Comparison of ENCODE assay signal across 9 cellular contexts in the genomic region with DNA sequence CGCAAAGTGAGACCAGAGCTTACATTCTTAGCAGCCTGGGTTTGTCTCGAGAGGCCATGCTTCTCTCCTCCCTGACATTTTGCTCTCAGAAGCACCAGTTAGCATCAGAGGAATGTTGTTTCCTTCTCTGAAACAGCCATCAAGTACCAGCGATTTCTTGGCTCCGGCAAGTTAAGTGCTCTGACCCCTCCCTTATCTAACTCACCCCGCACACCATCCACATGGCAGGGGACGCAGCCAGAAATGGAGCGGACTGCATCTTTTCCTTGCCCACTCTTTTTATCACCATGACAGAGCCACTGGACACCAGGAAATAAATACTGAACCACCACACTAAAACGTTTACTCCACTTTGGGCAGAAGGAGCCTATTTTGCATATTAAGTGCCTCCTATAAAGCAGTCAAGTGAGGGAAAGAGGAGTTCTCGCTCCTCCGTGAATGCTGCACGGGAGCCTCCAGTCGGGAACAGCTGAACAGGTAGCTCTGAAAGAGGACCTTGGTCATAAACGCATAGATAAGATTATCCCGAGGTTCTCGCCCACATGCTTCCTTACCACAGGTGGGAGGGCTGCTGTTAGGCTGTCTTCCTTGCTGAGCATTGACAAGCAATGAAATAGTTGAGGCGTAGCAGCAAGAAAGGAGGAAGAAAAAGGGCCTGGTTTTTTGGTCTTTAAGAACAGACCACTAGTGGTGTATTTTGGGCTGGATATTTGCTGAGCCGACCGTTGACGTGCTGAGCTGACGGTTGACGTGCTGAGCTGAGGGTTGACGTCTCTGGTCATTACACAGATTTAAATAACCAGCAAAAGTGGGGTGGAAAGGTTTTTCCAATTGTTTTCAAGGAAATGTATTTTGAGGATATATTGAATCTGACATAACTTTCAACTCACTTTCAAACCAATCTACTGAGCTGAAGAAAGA.
DNase-seq lines count a peak whose midpoint lies in the region; ATAC-seq and TF ChIP-seq lines count a peak whose summit lies in the region.
"Had no signal": no experiment of that assay in that cellular context is flagged by ENCODE, and none has a peak within 500 bp of the region (broad histone marks: within the 10 kb centered on the region; RNA-seq: fewer than 3 reads in every experiment).

No MANE protein-coding gene starts in this region.

- intact Hi-C loops in left colon (cut with DNase I, micrococcal nuclease): no loop called here

- no peaks in the 10 kb centered on the region for H3K9me3 ChIP-seq in HEK293 (ENCODE audit: control insufficient read depth, insufficient read depth, low read depth, low read length)
- no peaks in the 10 kb centered on the region for H3K9me3 ChIP-seq in skeletal muscle tissue (ENCODE audit: control insufficient read depth in 3 of 3, low read length in 3 of 3)

- POLR2A ChIA-PET in HEK293 (lab: Yijun Ruan, JAX): no interaction called here

- H3K9ac ChIP-seq in skeletal muscle tissue (ENCODE audit: low read depth in 1 of 3, low read length in 3 of 3): peak overlapping the region in 2 of 3 donors; percentile 88 to 94

- H3K27ac ChIP-seq in HEK293 (ENCODE audit: extremely low read depth, low read depth, low read length) (no peak overlapping the region), layer of hippocampus (ENCODE audit: low read depth, low read length) (peak overlapping the region; percentile 91), skeletal muscle tissue (ENCODE audit: low read depth, low read length) (peak overlapping the region; percentile 98)

- peak; percentile 10 for DNase-seq in cerebellar cortex (ENCODE audit: low spot score)
- DNase-seq in stimulated activated CD4-positive, alpha-beta T cell treated with anti-CD3 and anti-CD28 coated beads, Interleukin-4, amount 100 ng/mL, for 24 hours: no peak
- DNase-seq in left colon: no peak
- DNase-seq in amygdala (lab: John Stamatoyannopoulos, UW): no peak
- DNase-seq: stimulated activated naive CD4-positive, alpha-beta T cell treated with Interleukin-2 at 50 U/mL for 16 hours had no signal

- H3K4me1 ChIP-seq in HEK293 (ENCODE audit: control insufficient read depth, insufficient read depth, low read length) (no peaks in the 10 kb centered on the region), skeletal muscle tissue (ENCODE audit: control insufficient read depth in 3 of 3, insufficient read depth in 3 of 3, low read length in 3 of 3) (peaks cover 21 to 29% (median 24%) of the 10 kb centered on the region in 3 donors)

- H3K27me3 ChIP-seq in layer of hippocampus (ENCODE audit: control insufficient read depth, insufficient read depth, low read length) (no peaks in the 10 kb centered on the region), skeletal muscle tissue (ENCODE audit: control insufficient read depth in 3 of 3, insufficient read depth in 3 of 3, low read length in 3 of 3) (no peaks in the 10 kb centered on the region)

- H3K36me3 ChIP-seq in HEK293 (ENCODE audit: control insufficient read depth in 2 of 2, insufficient read depth in 1 of 2, low read length in 2 of 2) (peaks cover under 1 to 18% of the 10 kb centered on the region in 2 experiments; a peak in 1 of 3 replicates), skeletal muscle tissue (ENCODE audit: control insufficient read depth in 3 of 3, insufficient read depth in 3 of 3, low read length in 3 of 3) (peaks cover 0 to 18% (median 16%) of the 10 kb centered on the region in 3 donors)

- CTCF ChIA-PET in HEK293 (lab: Yijun Ruan, JAX): interaction anchor here (0.6 to 3.3 kb wide), 5 partner anchors 16 to 310 kb away, joined by 3 to 21 read pairs (median 7); no protein-coding TSS in a partner anchor

- no peak overlapping the region for H3K4me3 ChIP-seq in HEK293 (ENCODE audit: low read depth, low read length)
- H3K4me3 ChIP-seq in skeletal muscle tissue (ENCODE audit: low read length in 3 of 3): peak overlapping the region; percentile 61 to 81 (median 75)

- TF ChIP-seq CTCF in HEK293 (tag by site-specific recombination; IDR thresholded peaks at IDR 0.05): no peak

- no peak for ATAC-seq in HG03378 (IDR thresholded peaks at IDR 0.05; ENCODE audit: unreplicated experiment)
- no peak for ATAC-seq in left colon

TF ChIP-seq in HEK293, 187 proteins besides CTCF, POLR2A, EP300 and RAD21:
- TF ChIP-seq ZNF544 (tag by site-specific recombination; IDR thresholded peaks at IDR 0.05) (no peak), ZNF48 (tag by site-specific recombination; IDR thresholded peaks at IDR 0.05) (no peak), ZBTB8A (tag by site-specific recombination; IDR thresholded peaks at IDR 0.05) (no peak), EGR2 (tag by site-specific recombination; IDR thresholded peaks at IDR 0.05; ENCODE audit: low read depth) (peak; percentile 50; the same call in 1 of the 2 replicates), ZFHX2 (tag by site-specific recombination; conservative IDR thresholded peaks at IDR 0.05) (peak; percentile 38; the same call in 1 of the 2 replicates), SETDB1 (IDR thresholded peaks at IDR 0.05; ENCODE audit: insufficient read length, low read length) (no peak), ZNF830 (tag by site-specific recombination; IDR thresholded peaks at IDR 0.05; ENCODE audit: low read depth) (no peak), ZNF600 (tag by site-specific recombination; IDR thresholded peaks at IDR 0.05) (no peak)
- TF ChIP-seq, protein P1, sequence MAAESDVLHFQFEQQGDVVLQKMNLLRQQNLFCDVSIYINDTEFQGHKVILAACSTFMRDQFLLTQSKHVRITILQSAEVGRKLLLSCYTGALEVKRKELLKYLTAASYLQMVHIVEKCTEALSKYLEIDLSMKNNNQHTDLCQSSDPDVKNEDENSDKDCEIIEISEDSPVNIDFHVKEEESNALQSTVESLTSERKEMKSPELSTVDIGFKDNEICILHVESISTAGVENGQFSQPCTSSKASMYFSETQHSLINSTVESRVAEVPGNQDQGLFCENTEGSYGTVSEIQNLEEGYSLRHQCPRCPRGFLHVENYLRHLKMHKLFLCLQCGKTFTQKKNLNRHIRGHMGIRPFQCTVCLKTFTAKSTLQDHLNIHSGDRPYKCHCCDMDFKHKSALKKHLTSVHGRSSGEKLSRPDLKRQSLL (tag by site-specific recombination; IDR thresholded peaks at IDR 0.05): no peak
- TF ChIP-seq, protein P2, sequence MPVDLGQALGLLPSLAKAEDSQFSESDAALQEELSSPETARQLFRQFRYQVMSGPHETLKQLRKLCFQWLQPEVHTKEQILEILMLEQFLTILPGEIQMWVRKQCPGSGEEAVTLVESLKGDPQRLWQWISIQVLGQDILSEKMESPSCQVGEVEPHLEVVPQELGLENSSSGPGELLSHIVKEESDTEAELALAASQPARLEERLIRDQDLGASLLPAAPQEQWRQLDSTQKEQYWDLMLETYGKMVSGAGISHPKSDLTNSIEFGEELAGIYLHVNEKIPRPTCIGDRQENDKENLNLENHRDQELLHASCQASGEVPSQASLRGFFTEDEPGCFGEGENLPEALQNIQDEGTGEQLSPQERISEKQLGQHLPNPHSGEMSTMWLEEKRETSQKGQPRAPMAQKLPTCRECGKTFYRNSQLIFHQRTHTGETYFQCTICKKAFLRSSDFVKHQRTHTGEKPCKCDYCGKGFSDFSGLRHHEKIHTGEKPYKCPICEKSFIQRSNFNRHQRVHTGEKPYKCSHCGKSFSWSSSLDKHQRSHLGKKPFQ (tag by site-specific recombination; IDR thresholded peaks at IDR 0.05): no peak
